ENCODE assay signal across 1 cellular context in the genomic region with DNA sequence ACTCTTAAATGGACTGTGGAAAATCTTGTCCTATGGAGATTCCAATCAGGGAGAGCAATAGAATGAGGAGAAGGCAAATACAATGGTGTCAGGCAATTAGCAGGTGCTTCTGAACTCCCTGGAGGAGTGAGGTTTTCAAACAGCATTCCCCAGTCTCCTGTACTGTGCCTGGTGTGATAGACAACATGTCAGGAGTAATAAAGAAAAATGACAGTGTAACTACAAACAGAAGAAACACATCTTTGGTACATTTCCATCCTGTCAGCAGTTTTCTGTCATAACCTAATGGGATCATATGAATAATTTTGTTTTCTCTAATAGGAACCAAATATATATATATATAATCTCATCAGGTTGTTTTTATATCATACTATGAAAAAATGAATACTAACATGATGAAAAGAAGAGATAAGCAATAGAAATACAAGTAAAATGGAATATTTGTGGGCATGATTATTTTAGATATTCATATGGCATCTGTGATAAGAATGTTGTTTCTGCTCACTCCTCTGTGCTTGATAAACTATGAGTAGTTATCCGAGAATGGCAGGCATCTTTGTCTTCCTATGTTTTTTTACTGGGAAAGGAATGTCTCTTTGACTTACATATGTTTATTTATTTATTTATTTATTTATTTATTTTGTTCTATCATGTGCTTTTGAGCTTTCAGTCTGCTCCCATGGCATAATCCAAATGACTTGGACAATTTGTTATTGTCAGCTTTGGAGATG.
TF ChIP-seq lines count a peak whose summit lies in the region.

No MANE protein-coding gene starts in this region.

TF ChIP-seq in HepG2, 621 proteins besides CTCF, POLR2A, EP300 and RAD21:
- TF ChIP-seq, protein P1, sequence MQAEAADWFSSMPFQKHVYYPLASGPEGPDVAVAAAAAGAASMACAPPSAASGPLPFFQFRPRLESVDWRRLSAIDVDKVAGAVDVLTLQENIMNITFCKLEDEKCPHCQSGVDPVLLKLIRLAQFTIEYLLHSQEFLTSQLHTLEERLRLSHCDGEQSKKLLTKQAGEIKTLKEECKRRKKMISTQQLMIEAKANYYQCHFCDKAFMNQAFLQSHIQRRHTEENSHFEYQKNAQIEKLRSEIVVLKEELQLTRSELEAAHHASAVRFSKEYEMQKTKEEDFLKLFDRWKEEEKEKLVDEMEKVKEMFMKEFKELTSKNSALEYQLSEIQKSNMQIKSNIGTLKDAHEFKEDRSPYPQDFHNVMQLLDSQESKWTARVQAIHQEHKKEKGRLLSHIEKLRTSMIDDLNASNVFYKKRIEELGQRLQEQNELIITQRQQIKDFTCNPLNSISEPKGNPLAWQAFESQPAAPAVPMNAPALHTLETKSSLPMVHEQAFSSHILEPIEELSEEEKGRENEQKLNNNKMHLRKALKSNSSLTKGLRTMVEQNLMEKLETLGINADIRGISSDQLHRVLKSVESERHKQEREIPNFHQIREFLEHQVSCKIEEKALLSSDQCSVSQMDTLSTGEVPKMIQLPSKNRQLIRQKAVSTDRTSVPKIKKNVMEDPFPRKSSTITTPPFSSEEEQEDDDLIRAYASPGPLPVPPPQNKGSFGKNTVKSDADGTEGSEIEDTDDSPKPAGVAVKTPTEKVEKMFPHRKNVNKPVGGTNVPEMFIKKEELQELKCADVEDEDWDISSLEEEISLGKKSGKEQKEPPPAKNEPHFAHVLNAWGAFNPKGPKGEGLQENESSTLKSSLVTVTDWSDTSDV (CRISPR knock-in tag; IDR thresholded peaks at IDR 0.05): no peak
- TF ChIP-seq ZNF274 (CRISPR knock-in tag; IDR thresholded peaks at IDR 0.05): no peak
- TF ChIP-seq, protein P2, sequence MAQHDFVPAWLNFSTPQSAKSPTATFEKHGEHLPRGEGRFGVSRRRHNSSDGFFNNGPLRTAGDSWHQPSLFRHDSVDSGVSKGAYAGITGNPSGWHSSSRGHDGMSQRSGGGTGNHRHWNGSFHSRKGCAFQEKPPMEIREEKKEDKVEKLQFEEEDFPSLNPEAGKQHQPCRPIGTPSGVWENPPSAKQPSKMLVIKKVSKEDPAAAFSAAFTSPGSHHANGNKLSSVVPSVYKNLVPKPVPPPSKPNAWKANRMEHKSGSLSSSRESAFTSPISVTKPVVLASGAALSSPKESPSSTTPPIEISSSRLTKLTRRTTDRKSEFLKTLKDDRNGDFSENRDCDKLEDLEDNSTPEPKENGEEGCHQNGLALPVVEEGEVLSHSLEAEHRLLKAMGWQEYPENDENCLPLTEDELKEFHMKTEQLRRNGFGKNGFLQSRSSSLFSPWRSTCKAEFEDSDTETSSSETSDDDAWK (CRISPR knock-in tag; IDR thresholded peaks at IDR 0.05): no peak
- TF ChIP-seq KDM1A (CRISPR knock-in tag; IDR thresholded peaks at IDR 0.05): no peak
- no peak for TF ChIP-seq FOXP1 (IDR thresholded peaks at IDR 0.05)
- no peak for TF ChIP-seq FOXP1 (CRISPR knock-in tag; IDR thresholded peaks at IDR 0.05)
- peak; percentile 28 to 70; a peak in 3 of 4 replicates for TF ChIP-seq MAFK (conservative IDR thresholded peaks at IDR 0.05 in 1 of 2, IDR thresholded peaks at IDR 0.05 in 1 of 2; ENCODE audit: low read length in 2 of 2)
- peak; percentile 48; the same call in 1 of the 2 replicates for TF ChIP-seq MAFF (IDR thresholded peaks at IDR 0.05; ENCODE audit: low read depth, low read length)
